In genomic region chr1:79633456-79633855, GRCh38 we compare ENCODE assay signal across 18 cellular contexts.
A peak's percentile ranks its signal among the peaks of the same experiment; 100 is the strongest.
DNase-seq lines count a peak whose midpoint lies in the region; ATAC-seq, FAIRE-seq and TF ChIP-seq lines count a peak whose summit lies in the region.
"Had no signal": no experiment of that assay in that cellular context is flagged by ENCODE, and none has a peak within 500 bp of the region (broad histone marks: within the 10 kb centered on the region; RNA-seq: fewer than 3 reads in every experiment).

No MANE protein-coding gene starts in this region.

- H3K4me1 Mint-ChIP-seq in astrocyte (ENCODE audit: low read depth, unreplicated experiment) = peaks cover 7% of the 10 kb centered on the region
- H3K4me1 Mint-ChIP-seq in CD4-positive, alpha-beta T cell (ENCODE audit: low read depth) = no peaks in the 10 kb centered on the region
- H3K4me1 Mint-ChIP-seq: CD4-positive, CD25-positive, alpha-beta regulatory T cell; GM23338 had no signal

- POLR2A ChIA-PET in CD4-positive, alpha-beta T cell (lab: Charles Lee) = no interaction called here

- peak; percentile 63 for ATAC-seq in HG03442 (IDR thresholded peaks at IDR 0.05; ENCODE audit: unreplicated experiment)
- ATAC-seq in CD4-positive, alpha-beta T cell (ENCODE audit: poor library complexity) = no peak
- ATAC-seq: GM23338 had no signal

- no peak for TF ChIP-seq CTCF in astrocyte (IDR thresholded peaks at IDR 0.05; ENCODE audit: insufficient read depth, low read depth, low read length)
- TF ChIP-seq CTCF in CD4-positive, alpha-beta T cell (IDR thresholded peaks at IDR 0.05) = no peak

- no peak overlapping the region for H3K4me3 ChIP-seq in astrocyte (ENCODE audit: insufficient read depth, low read depth, low read length)
- H3K4me3 ChIP-seq: GM23338 had no signal

- H3K27me3 ChIP-seq in astrocyte (ENCODE audit: insufficient read depth, low read length) = no peaks in the 10 kb centered on the region
- H3K27me3 ChIP-seq in CD4-positive, alpha-beta T cell (ENCODE audit: control insufficient read depth, insufficient read depth, low read length) = no peaks in the 10 kb centered on the region

- H3K4me1 ChIP-seq in astrocyte (ENCODE audit: insufficient read depth, low read length) = no peaks in the 10 kb centered on the region

- no peaks in the 10 kb centered on the region for H3K9me3 ChIP-seq in astrocyte (ENCODE audit: insufficient read depth, low read depth, low read length)
- H3K9me3 ChIP-seq in CD4-positive, alpha-beta T cell (ENCODE audit: control insufficient read depth, low read length) = peaks cover 5% of the 10 kb centered on the region

- H3K9me3 Mint-ChIP-seq in astrocyte (ENCODE audit: unreplicated experiment) = no peaks in the 10 kb centered on the region
- peaks cover 3% of the 10 kb centered on the region for H3K9me3 Mint-ChIP-seq in CD4-positive, alpha-beta T cell
- H3K9me3 Mint-ChIP-seq: GM23338, nephron progenitor cell had no signal

- H3K27ac Mint-ChIP-seq in astrocyte (ENCODE audit: unreplicated experiment) = peak overlapping the region; percentile 78
- H3K27ac Mint-ChIP-seq in CD4-positive, alpha-beta T cell = no peak overlapping the region
- H3K27ac Mint-ChIP-seq: CD4-positive, CD25-positive, alpha-beta regulatory T cell; GM23338; nephron progenitor cell had no signal

- DNase-seq in EH (ENCODE audit: low read depth) (peak; percentile 77), astrocyte (ENCODE audit: low read depth) (peak; percentile 79), kidney glomerular epithelial cell (lab: John Stamatoyannopoulos, UW) (peak; percentile 48), GDM1 (lab: John Stamatoyannopoulos, UW) (no peak), NCI-H1436 (lab: John Stamatoyannopoulos, UW) (no peak)
- DNase-seq in CD4-positive, alpha-beta T cell = no peak
- DNase-seq in stimulated activated CD4-positive, alpha-beta T cell treated with anti-CD3 and anti-CD28 coated beads, Interleukin-15, amount 100 ng/mL, for 24 hours = no peak
- DNase-seq: aorta; CD4-positive, CD25-positive, alpha-beta regulatory T cell; kidney; NCI-H510A; nephron progenitor cell; SHP77 treated with DMSO at 0.1 percent for 48 hours; stimulated activated CD4-positive, alpha-beta T cell treated with anti-CD3 and anti-CD28 coated beads, Interleukin-12 subunit alpha, Interleukin-12 subunit beta, amount 100 ng/mL, for 4 hours; stimulated activated CD8-positive, alpha-beta memory T cell treated with anti-CD3 and anti-CD28 coated beads, Interleukin-4, amount 100 ng/mL, for 48 hours had no signal

- no peaks in the 10 kb centered on the region for H3K79me2 ChIP-seq in astrocyte (ENCODE audit: insufficient read depth, low read length)

- no peak overlapping the region for H3K4me3 Mint-ChIP-seq in astrocyte (ENCODE audit: unreplicated experiment)
- no peak overlapping the region for H3K4me3 Mint-ChIP-seq in CD4-positive, alpha-beta T cell
- H3K4me3 Mint-ChIP-seq: CD4-positive, CD25-positive, alpha-beta regulatory T cell; GM23338; nephron progenitor cell had no signal

- H3K4me2 ChIP-seq in astrocyte (ENCODE audit: low read length) = peak overlapping the region; percentile 17
- H3K4me2 ChIP-seq: GM23338 had no signal

- no peaks in the 10 kb centered on the region for H3K36me3 Mint-ChIP-seq in astrocyte (ENCODE audit: low read depth, unreplicated experiment)
- no peaks in the 10 kb centered on the region for H3K36me3 Mint-ChIP-seq in CD4-positive, alpha-beta T cell (ENCODE audit: low read depth)
- H3K36me3 Mint-ChIP-seq: CD4-positive, CD25-positive, alpha-beta regulatory T cell had no signal

- FAIRE-seq in astrocyte (lab: Jason Lieb, UNC) = no peak
- FAIRE-seq: urothelium cell line had no signal

- no peaks in the 10 kb centered on the region for H3K36me3 ChIP-seq in astrocyte (ENCODE audit: insufficient read depth, low read length)

- peak overlapping the region; percentile 54 for H3K27ac ChIP-seq in astrocyte (ENCODE audit: low read depth, low read length)
- H3K27ac ChIP-seq in CD4-positive, alpha-beta T cell (ENCODE audit: low read depth, low read length) = no peak overlapping the region

- no peaks in the 10 kb centered on the region for H3K27me3 Mint-ChIP-seq in astrocyte (ENCODE audit: low read depth, unreplicated experiment)
- no peaks in the 10 kb centered on the region for H3K27me3 Mint-ChIP-seq in CD4-positive, alpha-beta T cell
- H3K27me3 Mint-ChIP-seq: CD4-positive, CD25-positive, alpha-beta regulatory T cell had no signal

- CTCF ChIA-PET in CD4-positive, alpha-beta T cell (lab: Charles Lee) = no interaction called here

- intact Hi-C loops in CD4-positive, alpha-beta T cell (cut with DNase I, micrococcal nuclease) = no loop called here

- H4K20me1 ChIP-seq in astrocyte (ENCODE audit: insufficient read depth, low read length) = no peaks in the 10 kb centered on the region

- H3K9ac ChIP-seq in astrocyte (ENCODE audit: low read length) = no peak overlapping the region

- H2AFZ ChIP-seq in astrocyte (ENCODE audit: low read depth, low read length) = peak overlapping the region; percentile 14
- H2AFZ ChIP-seq: GM23338 had no signal

Comparison
In these comparisons a context has a peak if more than half of its experiments do, and no peak if none do; other contexts are left out.
1. DNase-seq: peak in EH (single experiment), astrocyte (single experiment) and kidney glomerular epithelial cell (single experiment); none in GDM1 (single experiment), CD4-positive, alpha-beta T cell (0 of 10), NCI-H1436 (single experiment) and stimulated activated CD4-positive, alpha-beta T cell treated with anti-CD3 and anti-CD28 coated beads, Interleukin-15, amount 100 ng/mL, for 24 hours (single experiment).